Comparison of ENCODE assay signal across 9 cellular contexts in the genomic region with DNA sequence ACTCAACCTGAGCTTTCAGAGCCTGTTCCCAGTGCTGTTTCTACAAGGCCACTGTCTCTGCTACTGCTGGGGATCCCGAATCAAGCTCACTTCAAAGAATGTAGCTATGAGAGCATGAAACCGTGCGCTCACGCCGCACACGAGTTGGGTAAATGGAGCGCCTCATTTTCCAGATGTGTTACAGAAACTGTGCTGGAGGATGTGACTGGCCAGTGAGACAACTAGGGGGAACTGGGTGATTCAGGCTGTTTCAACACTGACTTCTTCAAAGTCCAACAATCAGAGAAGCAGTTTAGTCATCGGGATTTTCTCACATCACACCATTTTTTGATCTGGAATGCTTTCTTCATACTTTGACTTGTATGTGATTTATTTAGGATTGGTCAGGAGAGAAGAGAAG. TPM values are rescaled to one million over a fixed set of nuclear protein-coding genes. Genes with fewer than 3 reads are reported as not detected.
DNase-seq lines count a peak whose midpoint lies in the region; ATAC-seq and TF ChIP-seq lines count a peak whose summit lies in the region.
"Had no signal": no experiment of that assay in that cellular context is flagged by ENCODE, and none has a peak within 500 bp of the region (broad histone marks: within the 10 kb centered on the region; RNA-seq: fewer than 3 reads in every experiment).

No MANE protein-coding gene starts in this region.

- H3K4me1 ChIP-seq in HEK293 (ENCODE audit: control insufficient read depth, insufficient read depth, low read length) (peaks cover 19% of the 10 kb centered on the region), psoas muscle (peaks cover 62% of the 10 kb centered on the region)

- TF ChIP-seq CTCF in HEK293 (tag by site-specific recombination; IDR thresholded peaks at IDR 0.05) (no peak), fibroblast of the aortic adventitia (IDR thresholded peaks at IDR 0.05; ENCODE audit: insufficient read depth, low read length) (no peak), psoas muscle (IDR thresholded peaks at IDR 0.05) (no peak)

- 77 to 79% (median 79%) methylated on average over 8 of the region's 8 CpGs for WGBS in psoas muscle, 3 donors

- H3K36me3 ChIP-seq in HEK293 (ENCODE audit: control insufficient read depth in 2 of 2, insufficient read depth in 1 of 2, low read length in 2 of 2) (no peaks in the 10 kb centered on the region), psoas muscle (ENCODE audit: insufficient read depth in 1 of 2, low read depth in 1 of 2) (no peaks in the 10 kb centered on the region)

- no peaks in the 10 kb centered on the region for H3K27me3 ChIP-seq in psoas muscle (ENCODE audit: insufficient read depth in 3 of 3, low read length in 2 of 3)
- H3K27me3 ChIP-seq: SJSA1 had no signal

- H3K27ac ChIP-seq in HEK293 (ENCODE audit: extremely low read depth, low read depth, low read length) (peak overlapping the region; percentile 13; the same call in 1 of the 2 replicates), psoas muscle (peak overlapping the region; percentile 65)
- H3K27ac ChIP-seq: SJSA1 had no signal

- H3K4me3 ChIP-seq in HEK293 (ENCODE audit: low read depth, low read length) (no peak overlapping the region), fibroblast of the aortic adventitia (ENCODE audit: low read depth, low read length) (peak overlapping the region; percentile 46), psoas muscle (no peak overlapping the region)
- H3K4me3 ChIP-seq: SJSA1 had no signal

- H3K9me3 ChIP-seq in HEK293 (ENCODE audit: control insufficient read depth, insufficient read depth, low read depth, low read length) = no peaks in the 10 kb centered on the region
- H3K9me3 ChIP-seq in psoas muscle = no peaks in the 10 kb centered on the region
- H3K9me3 ChIP-seq: SJSA1 had no signal

- intact Hi-C loops in psoas muscle (cut with DNase I) = loop anchor here (2.0 to 5.0 kb wide), 4 partner anchors 43 to 92 kb away; a partner anchor contains a TSS

- ATAC-seq in psoas muscle = peak in 3 of 4 donors; percentile 61 to 62 (median 62)
- no peak for ATAC-seq in HG03439 (IDR thresholded peaks at IDR 0.05; ENCODE audit: unreplicated experiment)
- no peak for ATAC-seq in HG03135 (IDR thresholded peaks at IDR 0.05; ENCODE audit: unreplicated experiment)

- CTCF ChIA-PET in HEK293 (lab: Yijun Ruan, JAX) = interaction anchor here (0.6 to 3.4 kb wide), 7 partner anchors 13 to 130 kb away, joined by 3 to 16 read pairs (median 4); no protein-coding TSS in a partner anchor

- POLR2A ChIA-PET in HEK293 (lab: Yijun Ruan, JAX) = interaction anchor here (1.4 to 1.8 kb wide), 2 partner anchors 9 to 102 kb away, joined by 4 to 5 read pairs; no protein-coding TSS in a partner anchor

- DNase-seq in SW480 (ENCODE audit: low spot score) = peak; percentile 68
- peak; percentile 96 for DNase-seq in fibroblast of the aortic adventitia (ENCODE audit: low read depth)
- DNase-seq in psoas muscle = peak; percentile 56 to 65
- no peak for DNase-seq in NCI-H2171 (lab: John Stamatoyannopoulos, UW)
- no peak for DNase-seq in T1000 (lab: John Stamatoyannopoulos, UW)

TF ChIP-seq in HEK293, 187 proteins besides CTCF, POLR2A, EP300 and RAD21 (continues in another document):
- TF ChIP-seq GLI2 (tag by site-specific recombination; IDR thresholded peaks at IDR 0.05; ENCODE audit: borderline replicate concordance, low read depth) = no peak
- no peak for TF ChIP-seq ZNF510 (tag by site-specific recombination; IDR thresholded peaks at IDR 0.05; ENCODE audit: insufficient replicate concordance)
- TF ChIP-seq ZNF132 (tag by site-specific recombination; IDR thresholded peaks at IDR 0.05; ENCODE audit: borderline replicate concordance) = no peak
- no peak for TF ChIP-seq SALL2 (tag by site-specific recombination; IDR thresholded peaks at IDR 0.05; ENCODE audit: borderline replicate concordance)
- no peak for TF ChIP-seq ZNF629 (tag by site-specific recombination; IDR thresholded peaks at IDR 0.05)
- no peak for TF ChIP-seq GLIS1 (tag by site-specific recombination; IDR thresholded peaks at IDR 0.05)
- no peak for TF ChIP-seq ZBTB17 (tag by site-specific recombination; IDR thresholded peaks at IDR 0.05)
- TF ChIP-seq ZBTB7A (tag by site-specific recombination; IDR thresholded peaks at IDR 0.05; ENCODE audit: low read depth) = no peak
- TF ChIP-seq ZNF391 (tag by site-specific recombination; IDR thresholded peaks at IDR 0.05; ENCODE audit: borderline replicate concordance, low read depth) = no peak
- no peak for TF ChIP-seq ZXDB (tag by site-specific recombination; IDR thresholded peaks at IDR 0.05)
- no peak for TF ChIP-seq ZNF2 (tag by site-specific recombination; IDR thresholded peaks at IDR 0.05)
- TF ChIP-seq PRDM1 (tag by site-specific recombination; IDR thresholded peaks at IDR 0.05) = no peak
- TF ChIP-seq ZNF138 (tag by site-specific recombination; IDR thresholded peaks at IDR 0.05; ENCODE audit: borderline replicate concordance) = no peak
- TF ChIP-seq, protein P1, sequence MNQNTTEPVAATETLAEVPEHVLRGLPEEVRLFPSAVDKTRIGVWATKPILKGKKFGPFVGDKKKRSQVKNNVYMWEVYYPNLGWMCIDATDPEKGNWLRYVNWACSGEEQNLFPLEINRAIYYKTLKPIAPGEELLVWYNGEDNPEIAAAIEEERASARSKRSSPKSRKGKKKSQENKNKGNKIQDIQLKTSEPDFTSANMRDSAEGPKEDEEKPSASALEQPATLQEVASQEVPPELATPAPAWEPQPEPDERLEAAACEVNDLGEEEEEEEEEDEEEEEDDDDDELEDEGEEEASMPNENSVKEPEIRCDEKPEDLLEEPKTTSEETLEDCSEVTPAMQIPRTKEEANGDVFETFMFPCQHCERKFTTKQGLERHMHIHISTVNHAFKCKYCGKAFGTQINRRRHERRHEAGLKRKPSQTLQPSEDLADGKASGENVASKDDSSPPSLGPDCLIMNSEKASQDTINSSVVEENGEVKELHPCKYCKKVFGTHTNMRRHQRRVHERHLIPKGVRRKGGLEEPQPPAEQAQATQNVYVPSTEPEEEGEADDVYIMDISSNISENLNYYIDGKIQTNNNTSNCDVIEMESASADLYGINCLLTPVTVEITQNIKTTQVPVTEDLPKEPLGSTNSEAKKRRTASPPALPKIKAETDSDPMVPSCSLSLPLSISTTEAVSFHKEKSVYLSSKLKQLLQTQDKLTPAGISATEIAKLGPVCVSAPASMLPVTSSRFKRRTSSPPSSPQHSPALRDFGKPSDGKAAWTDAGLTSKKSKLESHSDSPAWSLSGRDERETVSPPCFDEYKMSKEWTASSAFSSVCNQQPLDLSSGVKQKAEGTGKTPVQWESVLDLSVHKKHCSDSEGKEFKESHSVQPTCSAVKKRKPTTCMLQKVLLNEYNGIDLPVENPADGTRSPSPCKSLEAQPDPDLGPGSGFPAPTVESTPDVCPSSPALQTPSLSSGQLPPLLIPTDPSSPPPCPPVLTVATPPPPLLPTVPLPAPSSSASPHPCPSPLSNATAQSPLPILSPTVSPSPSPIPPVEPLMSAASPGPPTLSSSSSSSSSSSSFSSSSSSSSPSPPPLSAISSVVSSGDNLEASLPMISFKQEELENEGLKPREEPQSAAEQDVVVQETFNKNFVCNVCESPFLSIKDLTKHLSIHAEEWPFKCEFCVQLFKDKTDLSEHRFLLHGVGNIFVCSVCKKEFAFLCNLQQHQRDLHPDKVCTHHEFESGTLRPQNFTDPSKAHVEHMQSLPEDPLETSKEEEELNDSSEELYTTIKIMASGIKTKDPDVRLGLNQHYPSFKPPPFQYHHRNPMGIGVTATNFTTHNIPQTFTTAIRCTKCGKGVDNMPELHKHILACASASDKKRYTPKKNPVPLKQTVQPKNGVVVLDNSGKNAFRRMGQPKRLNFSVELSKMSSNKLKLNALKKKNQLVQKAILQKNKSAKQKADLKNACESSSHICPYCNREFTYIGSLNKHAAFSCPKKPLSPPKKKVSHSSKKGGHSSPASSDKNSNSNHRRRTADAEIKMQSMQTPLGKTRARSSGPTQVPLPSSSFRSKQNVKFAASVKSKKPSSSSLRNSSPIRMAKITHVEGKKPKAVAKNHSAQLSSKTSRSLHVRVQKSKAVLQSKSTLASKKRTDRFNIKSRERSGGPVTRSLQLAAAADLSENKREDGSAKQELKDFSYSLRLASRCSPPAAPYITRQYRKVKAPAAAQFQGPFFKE (tag by site-specific recombination; IDR thresholded peaks at IDR 0.05; ENCODE audit: borderline replicate concordance) = no peak
- TF ChIP-seq ZNF174 (tag by site-specific recombination; IDR thresholded peaks at IDR 0.05) = no peak
- TF ChIP-seq, protein P2, sequence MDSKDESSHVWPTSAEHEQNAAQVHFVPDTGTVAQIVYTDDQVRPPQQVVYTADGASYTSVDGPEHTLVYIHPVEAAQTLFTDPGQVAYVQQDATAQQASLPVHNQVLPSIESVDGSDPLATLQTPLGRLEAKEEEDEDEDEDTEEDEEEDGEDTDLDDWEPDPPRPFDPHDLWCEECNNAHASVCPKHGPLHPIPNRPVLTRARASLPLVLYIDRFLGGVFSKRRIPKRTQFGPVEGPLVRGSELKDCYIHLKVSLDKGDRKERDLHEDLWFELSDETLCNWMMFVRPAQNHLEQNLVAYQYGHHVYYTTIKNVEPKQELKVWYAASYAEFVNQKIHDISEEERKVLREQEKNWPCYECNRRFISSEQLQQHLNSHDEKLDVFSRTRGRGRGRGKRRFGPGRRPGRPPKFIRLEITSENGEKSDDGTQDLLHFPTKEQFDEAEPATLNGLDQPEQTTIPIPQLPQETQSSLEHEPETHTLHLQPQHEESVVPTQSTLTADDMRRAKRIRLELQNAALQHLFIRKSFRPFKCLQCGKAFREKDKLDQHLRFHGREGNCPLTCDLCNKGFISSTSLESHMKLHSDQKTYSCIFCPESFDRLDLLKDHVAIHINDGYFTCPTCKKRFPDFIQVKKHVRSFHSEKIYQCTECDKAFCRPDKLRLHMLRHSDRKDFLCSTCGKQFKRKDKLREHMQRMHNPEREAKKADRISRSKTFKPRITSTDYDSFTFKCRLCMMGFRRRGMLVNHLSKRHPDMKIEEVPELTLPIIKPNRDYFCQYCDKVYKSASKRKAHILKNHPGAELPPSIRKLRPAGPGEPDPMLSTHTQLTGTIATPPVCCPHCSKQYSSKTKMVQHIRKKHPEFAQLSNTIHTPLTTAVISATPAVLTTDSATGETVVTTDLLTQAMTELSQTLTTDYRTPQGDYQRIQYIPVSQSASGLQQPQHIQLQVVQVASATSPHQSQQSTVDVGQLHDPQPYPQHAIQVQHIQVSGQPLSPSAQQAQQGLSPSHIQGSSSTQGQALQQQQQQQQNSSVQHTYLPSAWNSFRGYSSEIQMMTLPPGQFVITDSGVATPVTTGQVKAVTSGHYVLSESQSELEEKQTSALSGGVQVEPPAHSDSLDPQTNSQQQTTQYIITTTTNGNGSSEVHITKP (tag by site-specific recombination; IDR thresholded peaks at IDR 0.05) = no peak
- no peak for TF ChIP-seq ZNF426 (tag by site-specific recombination; IDR thresholded peaks at IDR 0.05)

RNA-seq across cellular contexts. Expression of a gene that starts 3.5 kb away (rescaled TPM):
- total RNA-seq in fibroblast of the aortic adventitia (ENCODE audit: low replicate concordance) (3.0 and 8.7 TPM in 2 replicates), psoas muscle (1 to 10 TPM; 3.1 to 8.1 (median 5.6) TPM)
- polyA plus RNA-seq in psoas muscle = 1 to 10 TPM; 1.3 to 4.5 (median 1.9) TPM

Comparison
In these comparisons a context has a peak if more than half of its experiments do, and no peak if none do; other contexts are left out.
1. DNase-seq: peak in SW480 (single experiment), fibroblast of the aortic adventitia (single experiment) and psoas muscle (2 of 2); none in NCI-H2171 (single experiment) and T1000 (single experiment).
2. ATAC-seq: peak in psoas muscle (3 of 4); none in HG03439 (single experiment) and HG03135 (single experiment).